1 cellular context compared by ENCODE assay signal in the genomic region with DNA sequence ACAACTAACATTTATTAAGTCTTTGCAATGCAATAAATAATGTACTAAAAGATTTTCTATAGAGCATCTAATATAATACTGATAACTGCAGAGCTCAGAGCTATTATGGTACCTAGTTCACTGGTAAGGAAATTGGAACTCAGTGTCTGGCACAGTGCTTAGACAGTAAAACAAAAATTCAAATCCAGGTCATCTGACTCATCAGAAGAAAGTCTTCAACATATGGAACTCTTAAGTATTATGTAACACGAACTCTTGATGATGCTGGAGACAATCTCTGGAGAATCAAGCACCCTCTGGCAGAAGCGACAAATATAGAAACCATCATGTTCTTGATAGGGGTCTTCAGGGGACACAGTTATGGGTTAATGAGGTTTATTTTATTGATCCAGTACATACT.
TF ChIP-seq lines count a peak whose summit lies in the region.

No MANE protein-coding gene starts in this region.

TF ChIP-seq in IMR-90, 13 proteins besides CTCF, POLR2A, EP300 and RAD21:
- TF ChIP-seq FOS (IDR thresholded peaks at IDR 0.05; ENCODE audit: low read depth, low read length) = no peak
- TF ChIP-seq SMC3 (IDR thresholded peaks at IDR 0.05; ENCODE audit: low read depth, low read length) = no peak
- no peak for TF ChIP-seq NFE2L2 (IDR thresholded peaks at IDR 0.05; ENCODE audit: low read depth, low read length)
- TF ChIP-seq RFX5 (IDR thresholded peaks at IDR 0.05; ENCODE audit: low read depth, low read length) = no peak
- no peak for TF ChIP-seq BHLHE40 (IDR thresholded peaks at IDR 0.05; ENCODE audit: low read depth, low read length)
- no peak for TF ChIP-seq MAFK (IDR thresholded peaks at IDR 0.05; ENCODE audit: low read depth, low read length)
- TF ChIP-seq MAZ (IDR thresholded peaks at IDR 0.05; ENCODE audit: borderline replicate concordance, low read depth, low read length) = no peak
- no peak for TF ChIP-seq RCOR1 (IDR thresholded peaks at IDR 0.05; ENCODE audit: insufficient replicate concordance, low read length)
- TF ChIP-seq, protein P1, sequence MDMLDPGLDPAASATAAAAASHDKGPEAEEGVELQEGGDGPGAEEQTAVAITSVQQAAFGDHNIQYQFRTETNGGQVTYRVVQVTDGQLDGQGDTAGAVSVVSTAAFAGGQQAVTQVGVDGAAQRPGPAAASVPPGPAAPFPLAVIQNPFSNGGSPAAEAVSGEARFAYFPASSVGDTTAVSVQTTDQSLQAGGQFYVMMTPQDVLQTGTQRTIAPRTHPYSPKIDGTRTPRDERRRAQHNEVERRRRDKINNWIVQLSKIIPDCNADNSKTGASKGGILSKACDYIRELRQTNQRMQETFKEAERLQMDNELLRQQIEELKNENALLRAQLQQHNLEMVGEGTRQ (IDR thresholded peaks at IDR 0.05; ENCODE audit: low read depth, low read length) = no peak
- no peak for TF ChIP-seq MXI1 (IDR thresholded peaks at IDR 0.05; ENCODE audit: borderline replicate concordance, low read depth, low read length)
- no peak for TF ChIP-seq CHD1 (IDR thresholded peaks at IDR 0.05; ENCODE audit: low read depth, low read length)
- TF ChIP-seq CEBPB (IDR thresholded peaks at IDR 0.05; ENCODE audit: low read depth, low read length) = no peak
- TF ChIP-seq, protein P2, sequence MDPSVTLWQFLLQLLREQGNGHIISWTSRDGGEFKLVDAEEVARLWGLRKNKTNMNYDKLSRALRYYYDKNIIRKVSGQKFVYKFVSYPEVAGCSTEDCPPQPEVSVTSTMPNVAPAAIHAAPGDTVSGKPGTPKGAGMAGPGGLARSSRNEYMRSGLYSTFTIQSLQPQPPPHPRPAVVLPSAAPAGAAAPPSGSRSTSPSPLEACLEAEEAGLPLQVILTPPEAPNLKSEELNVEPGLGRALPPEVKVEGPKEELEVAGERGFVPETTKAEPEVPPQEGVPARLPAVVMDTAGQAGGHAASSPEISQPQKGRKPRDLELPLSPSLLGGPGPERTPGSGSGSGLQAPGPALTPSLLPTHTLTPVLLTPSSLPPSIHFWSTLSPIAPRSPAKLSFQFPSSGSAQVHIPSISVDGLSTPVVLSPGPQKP (IDR thresholded peaks at IDR 0.05; ENCODE audit: borderline replicate concordance, low read depth, low read length) = no peak
